1 cellular context compared by ENCODE assay signal in genomic region chr6:160801418-160801817, GRCh38.
TF ChIP-seq lines count a peak whose summit lies in the region.

No MANE protein-coding gene starts in this region.

TF ChIP-seq in K562, 482 proteins besides CTCF, POLR2A, EP300 and RAD21 (continued from another document):
- TF ChIP-seq, protein P1, sequence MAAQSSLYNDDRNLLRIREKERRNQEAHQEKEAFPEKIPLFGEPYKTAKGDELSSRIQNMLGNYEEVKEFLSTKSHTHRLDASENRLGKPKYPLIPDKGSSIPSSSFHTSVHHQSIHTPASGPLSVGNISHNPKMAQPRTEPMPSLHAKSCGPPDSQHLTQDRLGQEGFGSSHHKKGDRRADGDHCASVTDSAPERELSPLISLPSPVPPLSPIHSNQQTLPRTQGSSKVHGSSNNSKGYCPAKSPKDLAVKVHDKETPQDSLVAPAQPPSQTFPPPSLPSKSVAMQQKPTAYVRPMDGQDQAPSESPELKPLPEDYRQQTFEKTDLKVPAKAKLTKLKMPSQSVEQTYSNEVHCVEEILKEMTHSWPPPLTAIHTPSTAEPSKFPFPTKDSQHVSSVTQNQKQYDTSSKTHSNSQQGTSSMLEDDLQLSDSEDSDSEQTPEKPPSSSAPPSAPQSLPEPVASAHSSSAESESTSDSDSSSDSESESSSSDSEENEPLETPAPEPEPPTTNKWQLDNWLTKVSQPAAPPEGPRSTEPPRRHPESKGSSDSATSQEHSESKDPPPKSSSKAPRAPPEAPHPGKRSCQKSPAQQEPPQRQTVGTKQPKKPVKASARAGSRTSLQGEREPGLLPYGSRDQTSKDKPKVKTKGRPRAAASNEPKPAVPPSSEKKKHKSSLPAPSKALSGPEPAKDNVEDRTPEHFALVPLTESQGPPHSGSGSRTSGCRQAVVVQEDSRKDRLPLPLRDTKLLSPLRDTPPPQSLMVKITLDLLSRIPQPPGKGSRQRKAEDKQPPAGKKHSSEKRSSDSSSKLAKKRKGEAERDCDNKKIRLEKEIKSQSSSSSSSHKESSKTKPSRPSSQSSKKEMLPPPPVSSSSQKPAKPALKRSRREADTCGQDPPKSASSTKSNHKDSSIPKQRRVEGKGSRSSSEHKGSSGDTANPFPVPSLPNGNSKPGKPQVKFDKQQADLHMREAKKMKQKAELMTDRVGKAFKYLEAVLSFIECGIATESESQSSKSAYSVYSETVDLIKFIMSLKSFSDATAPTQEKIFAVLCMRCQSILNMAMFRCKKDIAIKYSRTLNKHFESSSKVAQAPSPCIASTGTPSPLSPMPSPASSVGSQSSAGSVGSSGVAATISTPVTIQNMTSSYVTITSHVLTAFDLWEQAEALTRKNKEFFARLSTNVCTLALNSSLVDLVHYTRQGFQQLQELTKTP (IDR thresholded peaks at IDR 0.05; ENCODE audit: low read depth in 1 of 2, partially characterized antibody in 2 of 2) = no peak
- no peak for TF ChIP-seq PCBP2 (IDR thresholded peaks at IDR 0.05; ENCODE audit: low read depth, low read length, poor library complexity, severe bottlenecking)
